Comparison of ENCODE assay signal across 1 cellular context in genomic region chr4:6693274-6694176, GRCh38.
TF ChIP-seq lines count a peak whose summit lies in the region.

S100P (plus strand) TSS chr4:6693878; CDS start chr4:6693933, 55 bp downstream.

TF ChIP-seq in HepG2, 621 proteins besides CTCF, POLR2A, EP300 and RAD21 (continued from another document and continues in another):
- TF ChIP-seq ZNF574 (CRISPR knock-in tag; IDR thresholded peaks at IDR 0.05): peak; percentile 51; the same call in 1 of the 2 replicates
- TF ChIP-seq ZC3H13 (CRISPR knock-in tag; IDR thresholded peaks at IDR 0.05): no peak
- TF ChIP-seq ZNF431 (CRISPR knock-in tag; IDR thresholded peaks at IDR 0.05; ENCODE audit: borderline replicate concordance, low read depth): no peak
- TF ChIP-seq ZBTB10 (CRISPR knock-in tag; IDR thresholded peaks at IDR 0.05; ENCODE audit: borderline replicate concordance): no peak; the same call in 1 of the 2 replicates
- peak; percentile 13 for TF ChIP-seq KDM3A (CRISPR knock-in tag; IDR thresholded peaks at IDR 0.05; ENCODE audit: low read depth)
- peak; percentile 83 for TF ChIP-seq THAP11 (CRISPR knock-in tag; IDR thresholded peaks at IDR 0.05)
- TF ChIP-seq ZNF891 (CRISPR knock-in tag; IDR thresholded peaks at IDR 0.05): peak; percentile 71; the same call in 1 of the 2 replicates
- no peak for TF ChIP-seq REXO4 (CRISPR knock-in tag; IDR thresholded peaks at IDR 0.05; ENCODE audit: borderline replicate concordance)
- TF ChIP-seq BRF2 (CRISPR knock-in tag; IDR thresholded peaks at IDR 0.05): no peak
- peak; percentile 85; the same call in 1 of the 2 replicates for TF ChIP-seq DR1 (CRISPR knock-in tag; IDR thresholded peaks at IDR 0.05)
- no peak for TF ChIP-seq HNRNPK (IDR thresholded peaks at IDR 0.05; ENCODE audit: low read depth, low read length, poor library complexity, severe bottlenecking)
- peak; percentile 71 for TF ChIP-seq ZNF770 (CRISPR knock-in tag; IDR thresholded peaks at IDR 0.05)
- TF ChIP-seq SAP130 (CRISPR knock-in tag; IDR thresholded peaks at IDR 0.05; ENCODE audit: low read depth): peak; percentile 95
- no peak; the same call in none of the 2 replicates for TF ChIP-seq SALL2 (CRISPR knock-in tag; IDR thresholded peaks at IDR 0.05)
- TF ChIP-seq LCORL (IDR thresholded peaks at IDR 0.05): no peak
- TF ChIP-seq LCORL (CRISPR knock-in tag; IDR thresholded peaks at IDR 0.05): peak; percentile 78
- TF ChIP-seq REPIN1 (CRISPR knock-in tag; IDR thresholded peaks at IDR 0.05; ENCODE audit: borderline replicate concordance, low read depth): no peak
- no peak for TF ChIP-seq ZSCAN22 (CRISPR knock-in tag; IDR thresholded peaks at IDR 0.05)
- TF ChIP-seq ZNF205 (CRISPR knock-in tag; IDR thresholded peaks at IDR 0.05): no peak
- TF ChIP-seq FOSL1 (CRISPR knock-in tag; IDR thresholded peaks at IDR 0.05; ENCODE audit: borderline replicate concordance): no peak
- no peak for TF ChIP-seq ZNF780A (CRISPR knock-in tag; IDR thresholded peaks at IDR 0.05)
- no peak for TF ChIP-seq ATM (IDR thresholded peaks at IDR 0.05; ENCODE audit: borderline replicate concordance)
- peak; percentile 82 for TF ChIP-seq GATAD2A (CRISPR knock-in tag; IDR thresholded peaks at IDR 0.05)
- TF ChIP-seq HES4 (CRISPR knock-in tag; IDR thresholded peaks at IDR 0.05; ENCODE audit: borderline replicate concordance): no peak; the same call in 1 of the 2 replicates
- no peak for TF ChIP-seq MTA1 (CRISPR knock-in tag; IDR thresholded peaks at IDR 0.05; ENCODE audit: borderline replicate concordance)
- no peak for TF ChIP-seq IKZF4 (CRISPR knock-in tag; IDR thresholded peaks at IDR 0.05; ENCODE audit: borderline replicate concordance, low read depth, not compliant biosample characterization)
- TF ChIP-seq ZBTB3 (CRISPR knock-in tag; IDR thresholded peaks at IDR 0.05; ENCODE audit: borderline replicate concordance, low read depth): no peak
- peak; percentile 47; the same call in 1 of the 2 replicates for TF ChIP-seq ZFYVE20 (CRISPR knock-in tag; IDR thresholded peaks at IDR 0.05; ENCODE audit: borderline replicate concordance, low read depth)
- TF ChIP-seq TMF1 (CRISPR knock-in tag; IDR thresholded peaks at IDR 0.05; ENCODE audit: low read depth): no peak
- TF ChIP-seq SP2 (CRISPR knock-in tag; IDR thresholded peaks at IDR 0.05): peak; percentile 63
- TF ChIP-seq HNF4G (IDR thresholded peaks at IDR 0.05; ENCODE audit: borderline replicate concordance, low read depth, low read length): no peak
- TF ChIP-seq HNF4G (CRISPR knock-in tag; IDR thresholded peaks at IDR 0.05; ENCODE audit: borderline replicate concordance, low read depth): peak; percentile 7; the same call in 1 of the 2 replicates
- TF ChIP-seq SIN3A (IDR thresholded peaks at IDR 0.05; ENCODE audit: borderline replicate concordance, low read depth, low read length): peak; percentile 65; the same call in 1 of the 2 replicates
- no peak for TF ChIP-seq SP1 (IDR thresholded peaks at IDR 0.05)
- TF ChIP-seq SP1 (CRISPR knock-in tag; IDR thresholded peaks at IDR 0.05): peak; percentile 11; the same call in 1 of the 2 replicates
- TF ChIP-seq ZFP1 (CRISPR knock-in tag; IDR thresholded peaks at IDR 0.05): peak; percentile 63; the same call in 1 of the 2 replicates
- TF ChIP-seq ZNF329 (CRISPR knock-in tag; IDR thresholded peaks at IDR 0.05; ENCODE audit: low read depth): no peak; the same call in 1 of the 2 replicates
- no peak for TF ChIP-seq GLMP (CRISPR knock-in tag; IDR thresholded peaks at IDR 0.05; ENCODE audit: borderline replicate concordance)
- TF ChIP-seq PLRG1 (conservative IDR thresholded peaks at IDR 0.05): no peak
- TF ChIP-seq E2F5 (CRISPR knock-in tag; conservative IDR thresholded peaks at IDR 0.05): no peak
- no peak for TF ChIP-seq ZNF362 (CRISPR knock-in tag; IDR thresholded peaks at IDR 0.05; ENCODE audit: borderline replicate concordance)
- TF ChIP-seq ZNF557 (CRISPR knock-in tag; IDR thresholded peaks at IDR 0.05): no peak
- no peak for TF ChIP-seq JUND (CRISPR knock-in tag; IDR thresholded peaks at IDR 0.05)
- no peak for TF ChIP-seq RBM39 (IDR thresholded peaks at IDR 0.05; ENCODE audit: low read depth, low read length, poor library complexity, severe bottlenecking)
- TF ChIP-seq ZNF883 (CRISPR knock-in tag; IDR thresholded peaks at IDR 0.05; ENCODE audit: not compliant biosample characterization): no peak
- 0 out of 2 replicates have a peak, but pooled peaks have one; percentile 8 for TF ChIP-seq JUN (CRISPR knock-in tag; IDR thresholded peaks at IDR 0.05)
- TF ChIP-seq ZNF552 (CRISPR knock-in tag; IDR thresholded peaks at IDR 0.05; ENCODE audit: borderline replicate concordance): no peak
- TF ChIP-seq ZNF563 (CRISPR knock-in tag; IDR thresholded peaks at IDR 0.05): peak; percentile 20; the same call in 1 of the 2 replicates
- peak; percentile 69 for TF ChIP-seq FOSL2 (CRISPR knock-in tag; IDR thresholded peaks at IDR 0.05)
- no peak for TF ChIP-seq ZNF740 (CRISPR knock-in tag; IDR thresholded peaks at IDR 0.05)
- no peak for TF ChIP-seq ZNF543 (CRISPR knock-in tag; IDR thresholded peaks at IDR 0.05)
- peak; percentile 62 for TF ChIP-seq POGZ (CRISPR knock-in tag; IDR thresholded peaks at IDR 0.05)
- no peak for TF ChIP-seq ZNF556 (CRISPR knock-in tag; IDR thresholded peaks at IDR 0.05; ENCODE audit: borderline replicate concordance)
- TF ChIP-seq SMAD1 (CRISPR knock-in tag; IDR thresholded peaks at IDR 0.05; ENCODE audit: borderline replicate concordance, low read depth): no peak; the same call in 1 of the 2 replicates
- peak; percentile 78 for TF ChIP-seq PBX2 (CRISPR knock-in tag; IDR thresholded peaks at IDR 0.05)
- peak; percentile 97 for TF ChIP-seq ZBTB21 (CRISPR knock-in tag; IDR thresholded peaks at IDR 0.05)
- no peak for TF ChIP-seq DBP (CRISPR knock-in tag; IDR thresholded peaks at IDR 0.05; ENCODE audit: not compliant biosample characterization)
- TF ChIP-seq ZNF747 (CRISPR knock-in tag; IDR thresholded peaks at IDR 0.05; ENCODE audit: borderline replicate concordance): peak; percentile 48; the same call in 1 of the 2 replicates
- TF ChIP-seq NR2C2 (CRISPR knock-in tag; IDR thresholded peaks at IDR 0.05; ENCODE audit: borderline replicate concordance): peak; percentile 62; the same call in 1 of the 2 replicates
